ENCODE assay signal across 1 cellular context in the genomic region with DNA sequence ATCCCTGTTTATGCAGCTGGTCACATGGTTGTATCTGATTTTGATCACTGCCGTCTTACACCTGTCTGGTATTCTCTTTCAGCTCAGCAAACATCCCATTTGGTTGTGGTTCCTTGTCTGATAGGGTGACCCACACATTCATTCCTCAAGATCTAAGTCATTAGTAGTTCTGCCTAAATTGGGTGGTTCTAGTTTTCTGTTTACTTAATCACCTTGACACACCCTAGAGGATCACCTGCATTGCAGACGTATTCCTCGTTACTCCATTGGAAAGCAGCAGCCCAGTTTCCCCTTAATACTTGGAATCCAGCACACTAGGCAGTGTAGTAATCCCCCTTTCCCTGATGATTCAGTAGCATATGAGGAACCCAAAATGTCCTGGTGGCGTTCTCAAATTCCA. TPM values are rescaled to one million over a fixed set of nuclear protein-coding genes. Genes with fewer than 3 reads are reported as not detected.
"Had no signal": no experiment of that assay in that cellular context is flagged by ENCODE, and none has a peak within 500 bp of the region (broad histone marks: within the 10 kb centered on the region; RNA-seq: fewer than 3 reads in every experiment).

No MANE protein-coding gene starts in this region.

RNA-seq across cellular contexts. Expression of gene PTPN20, which starts 41.3 kb away (rescaled TPM):
- polyA plus RNA-seq: neural cell had no signal
